In the genomic region with DNA sequence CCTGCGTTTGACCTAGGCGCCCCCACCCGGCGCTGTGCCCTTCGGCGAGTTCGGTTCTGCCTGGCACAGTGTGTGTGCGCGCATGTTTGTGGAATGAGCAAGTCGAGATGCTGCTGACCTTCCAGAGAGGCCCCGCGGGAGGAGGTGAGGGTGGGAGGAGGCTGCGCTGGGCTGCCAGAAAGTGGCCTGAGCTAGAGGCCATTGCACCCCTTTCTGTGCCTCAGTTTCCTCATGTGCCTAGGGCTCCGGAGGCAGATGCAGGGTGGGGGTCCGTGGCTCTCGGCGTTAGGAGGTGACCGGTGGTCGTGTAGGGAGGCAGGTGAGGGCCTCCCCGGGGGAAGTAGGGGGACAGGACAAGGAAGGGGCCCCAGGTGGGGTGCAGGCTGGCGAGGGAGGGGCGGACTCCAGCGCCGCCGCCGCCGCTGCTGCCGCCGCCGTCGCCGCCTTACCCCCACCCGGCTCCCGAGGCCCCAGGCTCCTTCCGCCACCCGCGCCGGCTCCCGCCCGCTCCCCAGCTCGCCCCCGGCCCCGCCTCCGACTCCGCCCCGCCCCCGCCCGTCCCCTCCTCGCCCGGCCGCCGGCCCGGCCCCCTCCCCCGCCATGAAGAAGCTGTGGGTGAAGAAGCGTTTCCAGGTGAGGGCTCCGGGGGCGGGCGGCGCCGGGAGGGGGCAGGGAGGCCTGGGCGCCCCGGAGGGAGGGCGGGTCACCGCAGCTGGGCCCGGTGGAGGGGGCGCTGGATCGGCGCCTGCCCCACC, we compare ENCODE assay signal across 8 cellular contexts. TPM values are rescaled to one million over a fixed set of nuclear protein-coding genes. Genes with fewer than 3 reads are reported as not detected.
DNase-seq lines count a peak whose midpoint lies in the region; ATAC-seq, FAIRE-seq and TF ChIP-seq lines count a peak whose summit lies in the region.

No MANE protein-coding gene starts in this region.

- H3K27ac ChIP-seq in PC-9 = no peak overlapping the region
- H3K27ac ChIP-seq in heart left ventricle = peak overlapping the region; percentile 17 to 96 (median 82)
- peak overlapping the region; percentile 99 for H3K27ac ChIP-seq in rectal smooth muscle tissue (ENCODE audit: low read depth, low read length)

- TSS peak; percentile 80 for BruUV-seq in PC-9 (replicated peaks; lab: Mats Ljungman, UMichigan)

- peak overlapping the region; percentile 83; the same call in 1 of the 2 replicates for H2AFZ ChIP-seq in PC-9

- no peaks in the 10 kb centered on the region for H3K79me2 ChIP-seq in PC-9 (ENCODE audit: low read depth)

- POLR2A ChIA-PET in PC-9 (lab: Charles Lee; ENCODE audit: unreplicated experiment) = interaction anchor here (0.5 to 0.9 kb wide), 6 partner anchors 12 to 265 kb away, joined by 3 to 11 read pairs (median 4); partner anchors contain the start of gene CNPPD1

- FAIRE-seq in H54 (lab: Jason Lieb, UNC) = no peak

- peak; percentile 93 for DNase-seq in H54 (ENCODE audit: insufficient read length, low spot score)
- DNase-seq in PC-9 = peak in 1 of 2 experiments; percentile 64
- DNase-seq in activated naive CD8-positive, alpha-beta T cell treated with anti-CD3 and anti-CD28 coated beads for 36 hours = peak; percentile 51
- DNase-seq in heart left ventricle = peak in 4 of 5 donors; percentile 64 to 77 (median 71)
- no peak for DNase-seq in GM19240 (ENCODE audit: insufficient read length, low spot score)
- no peak for DNase-seq in NK-92 treated with Interleukin-12 subunit alpha and Interleukin-12 subunit beta, amount 100 ng/mL, for 24 hours (lab: John Stamatoyannopoulos, UW)
- DNase-seq in SIG-M5 (lab: John Stamatoyannopoulos, UW) = no peak

- 2 to 4% (median 3%) methylated on average over 18 to 68 of the region's 68 CpGs for WGBS in heart left ventricle, 4 donors

- TF ChIP-seq CTCF in PC-9 (conservative IDR thresholded peaks at IDR 0.05) (no peak), heart left ventricle (IDR thresholded peaks at IDR 0.05) (no peak)

- no peak for TF ChIP-seq POLR2A in H54 (IDR thresholded peaks at IDR 0.05; ENCODE audit: low read depth, low read length)
- TF ChIP-seq POLR2A in heart left ventricle (IDR thresholded peaks at IDR 0.05) = peak in 1 of 2 donors; percentile 28

- H3K9me2 ChIP-seq in PC-9 (ENCODE audit: insufficient read depth) = no peaks in the 10 kb centered on the region

- peaks cover 14% of the 10 kb centered on the region for H3K4me1 Mint-ChIP-seq in activated naive CD8-positive, alpha-beta T cell treated with anti-CD3 and anti-CD28 coated beads for 36 hours

- H3K4me3 ChIP-seq in PC-9 (peak overlapping the region; percentile 64), heart left ventricle (peak overlapping the region; percentile 39 to 63 (median 52)), rectal smooth muscle tissue (ENCODE audit: low read length) (peak overlapping the region; percentile 62)

- no peak overlapping the region for H3K27ac Mint-ChIP-seq in activated naive CD8-positive, alpha-beta T cell treated with anti-CD3 and anti-CD28 coated beads for 36 hours

- CTCF ChIA-PET in PC-9 (lab: Charles Lee) = interaction anchor here (0.6 to 1.2 kb wide), 5 partner anchors 8 to 462 kb away, joined by 4 to 16 read pairs (median 7); a partner anchor contains a TSS

- no peaks in the 10 kb centered on the region for H3K9me3 Mint-ChIP-seq in activated naive CD8-positive, alpha-beta T cell treated with anti-CD3 and anti-CD28 coated beads for 36 hours

- H3K9ac ChIP-seq in rectal smooth muscle tissue (ENCODE audit: low read length) = no peak overlapping the region

- no peaks in the 10 kb centered on the region for H3K9me3 ChIP-seq in PC-9 (ENCODE audit: insufficient read depth, low read depth)
- H3K9me3 ChIP-seq in heart left ventricle = no peaks in the 10 kb centered on the region

- no peaks in the 10 kb centered on the region for H4K20me1 ChIP-seq in PC-9 (ENCODE audit: insufficient read depth)

- H3K4me1 ChIP-seq in PC-9 (replicated peaks; ENCODE audit: insufficient read depth) (peaks cover 10% of the 10 kb centered on the region), heart left ventricle (peaks cover 0 to 76% (median 17%) of the 10 kb centered on the region in 12 donors), rectal smooth muscle tissue (ENCODE audit: control insufficient read depth, insufficient read depth, low read length) (peaks cover 57% of the 10 kb centered on the region)

- H3K36me3 Mint-ChIP-seq in activated naive CD8-positive, alpha-beta T cell treated with anti-CD3 and anti-CD28 coated beads for 36 hours = no peaks in the 10 kb centered on the region

- peak overlapping the region; percentile 70 for H3K4me3 Mint-ChIP-seq in activated naive CD8-positive, alpha-beta T cell treated with anti-CD3 and anti-CD28 coated beads for 36 hours

- H3K36me3 ChIP-seq in PC-9 (ENCODE audit: low read depth) = no peaks in the 10 kb centered on the region
- no peaks in the 10 kb centered on the region for H3K36me3 ChIP-seq in heart left ventricle
- no peaks in the 10 kb centered on the region for H3K36me3 ChIP-seq in rectal smooth muscle tissue (ENCODE audit: control insufficient read depth, insufficient read depth, low read length)

- peak; percentile 17 to 57 (median 45) for ATAC-seq in heart left ventricle

- H3K27me3 ChIP-seq in PC-9 (ENCODE audit: insufficient read depth, low read depth) (no peaks in the 10 kb centered on the region), heart left ventricle (peaks cover 0 to 36% (median 8%) of the 10 kb centered on the region in 9 donors), rectal smooth muscle tissue (ENCODE audit: control insufficient read depth, insufficient read depth, low read length) (peaks cover 9% of the 10 kb centered on the region)

- intact Hi-C loops in PC-9 (cut with micrococcal nuclease; ENCODE audit: unreplicated experiment) (no loop called here), heart left ventricle (cut with DNase I) (no loop called here)

- peaks cover 12% of the 10 kb centered on the region for H3K27me3 Mint-ChIP-seq in activated naive CD8-positive, alpha-beta T cell treated with anti-CD3 and anti-CD28 coated beads for 36 hours

- H3K4me2 ChIP-seq in PC-9 = peak overlapping the region; percentile 93

- peaks cover 5% of the 10 kb centered on the region; the same call in 1 of the 2 replicates for H3F3A ChIP-seq in PC-9 (ENCODE audit: insufficient read depth, low read depth)

RNA-seq across cellular contexts. Expression of gene SPEG, which starts 7.0 kb away (rescaled TPM):
- 46.8 and 55.8 TPM in 2 replicates for total RNA-seq in PC-9 (2021)
- 1 to 10 TPM; 1.5 to 1.6 TPM for total RNA-seq in activated naive CD8-positive, alpha-beta T cell treated with anti-CD3 and anti-CD28 coated beads for 36 hours
- total RNA-seq in heart left ventricle = 100 to 1,000 TPM in 6 of 9 donors, 10 to 100 TPM in 3; 93.6 to 150 (median 114) TPM
- polyA plus RNA-seq in heart left ventricle = 10 to 100 TPM; 64.8 to 92.2 TPM

RNA-seq across cellular contexts. Expression of gene DES, which starts 23.5 kb away (rescaled TPM):
- total RNA-seq in PC-9 (2021) (0.60 TPM in 1 of 2 replicates, not detected in the other), heart left ventricle (over 10,000 TPM in 8 of 9 donors, 1,000 to 10,000 TPM in 1; 9,618 to 28,674 (median 17,979) TPM)
- under 1 TPM; 0.26 to 0.39 TPM for total RNA-seq in activated naive CD8-positive, alpha-beta T cell treated with anti-CD3 and anti-CD28 coated beads for 36 hours
- polyA plus RNA-seq in heart left ventricle = over 10,000 TPM; 15,024 to 19,385 TPM

RNA-seq across cellular contexts. Expression of gene DNPEP, which starts 53.9 kb away (rescaled TPM):
- total RNA-seq in PC-9 (2021) = 99.1 and 107 TPM in 2 replicates
- total RNA-seq in activated naive CD8-positive, alpha-beta T cell treated with anti-CD3 and anti-CD28 coated beads for 36 hours = 100 to 1,000 TPM; 122 to 123 TPM
- total RNA-seq in heart left ventricle = 100 to 1,000 TPM in 1 of 9 donors, 10 to 100 TPM in 8; 61.8 to 101 (median 73.4) TPM
- 10 to 100 TPM; 61.3 to 69.6 TPM for polyA plus RNA-seq in heart left ventricle

RNA-seq across cellular contexts. Expression of gene GMPPA, which starts 57.1 kb away (rescaled TPM):
- total RNA-seq in PC-9 (2021) (44.7 and 57.2 TPM in 2 replicates), heart left ventricle (10 to 100 TPM; 15.8 to 31.6 (median 20.1) TPM)
- 10 to 100 TPM; 29.1 to 31.5 TPM for total RNA-seq in activated naive CD8-positive, alpha-beta T cell treated with anti-CD3 and anti-CD28 coated beads for 36 hours
- 10 to 100 TPM; 18.2 to 35.5 TPM for polyA plus RNA-seq in heart left ventricle

Comparison
In these comparisons a context has a peak if more than half of its experiments do, and no peak if none do; other contexts are left out.
1. DNase-seq: peak in H54 (single experiment), activated naive CD8-positive, alpha-beta T cell treated with anti-CD3 and anti-CD28 coated beads for 36 hours (single experiment) and heart left ventricle (4 of 5); none in GM19240 (single experiment), NK-92 treated with Interleukin-12 subunit alpha and Interleukin-12 subunit beta, amount 100 ng/mL, for 24 hours (single experiment) and SIG-M5 (single experiment).
2. RNA of gene SPEG, which starts 7.0 kb away (total RNA-seq): 93.6 to 150 TPM in heart left ventricle and 46.8 to 55.8 TPM in PC-9; 1.5 to 1.6 TPM in activated naive CD8-positive, alpha-beta T cell treated with anti-CD3 and anti-CD28 coated beads for 36 hours; every median in the first group is over 10 times any median in the second.
3. RNA of gene DES, which starts 23.5 kb away (total RNA-seq): 9,618 to 28,674 TPM in heart left ventricle; 0.26 to 0.39 TPM in activated naive CD8-positive, alpha-beta T cell treated with anti-CD3 and anti-CD28 coated beads for 36 hours and 0.60 TPM in PC-9; every median in the first group is over 1,000 times any median in the second.
4. Peak in every context shown above with its lines, with median percentiles within 50 percentile points of each other: H3K4me3 ChIP-seq.